23 cellular contexts compared by ENCODE assay signal in the genomic region with DNA sequence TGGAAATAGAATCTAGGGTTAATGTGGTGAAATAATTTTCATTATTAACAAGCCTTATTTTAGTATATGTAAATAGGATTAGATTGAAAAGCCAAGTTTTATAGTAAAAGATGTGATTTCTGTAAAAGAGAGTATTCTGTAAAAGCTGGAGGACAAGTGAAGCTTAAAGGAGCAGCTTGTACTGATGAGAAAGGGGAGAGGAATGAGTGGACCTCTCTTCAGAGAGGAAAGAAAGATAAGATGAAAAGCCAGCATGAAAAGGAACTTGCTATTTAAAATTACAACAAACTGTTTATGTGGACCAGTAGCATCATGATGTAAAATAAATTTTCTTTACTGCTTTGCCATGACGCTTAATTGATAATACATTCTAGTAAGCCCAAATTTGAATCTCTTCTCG. TPM values are rescaled to one million over a fixed set of nuclear protein-coding genes. Genes with fewer than 3 reads are reported as not detected.
DNase-seq lines count a peak whose midpoint lies in the region; ATAC-seq and TF ChIP-seq lines count a peak whose summit lies in the region.
"Had no signal": no experiment of that assay in that cellular context is flagged by ENCODE, and none has a peak within 500 bp of the region (broad histone marks: within the 10 kb centered on the region; RNA-seq: fewer than 3 reads in every experiment).

No MANE protein-coding gene starts in this region.

- peaks cover 6% of the 10 kb centered on the region for H3K36me3 Mint-ChIP-seq in Calu3 (ENCODE audit: insufficient read depth, unreplicated experiment)
- peaks cover 16% of the 10 kb centered on the region for H3K36me3 Mint-ChIP-seq in mesothelial cell of epicardium
- peaks cover 26% of the 10 kb centered on the region for H3K36me3 Mint-ChIP-seq in nephron progenitor cell (ENCODE audit: low read depth)
- H3K36me3 Mint-ChIP-seq in stimulated activated effector memory CD8-positive, alpha-beta T cell treated with anti-CD3 and anti-CD28 coated beads, Interleukin-12 subunit alpha, Interleukin-12 subunit beta, amount 100 ng/mL, for 72 hours = no peaks in the 10 kb centered on the region

- no peak for ATAC-seq in upper lobe of right lung
- no peak for ATAC-seq in stimulated activated effector memory CD8-positive, alpha-beta T cell treated with anti-CD3 and anti-CD28 coated beads, Interleukin-12 subunit alpha, Interleukin-12 subunit beta, amount 100 ng/mL, for 72 hours
- ATAC-seq: activated T-cell treated with anti-CD3 and anti-CD28 coated beads, Interleukin-2, amount 50 U/mL, for 72 hours; stimulated activated naive CD8-positive, alpha-beta T cell treated with anti-CD3 and anti-CD28 coated beads, Interleukin-15, amount 100 ng/mL, for 72 hours had no signal

- H3K4me1 Mint-ChIP-seq in Calu3 (ENCODE audit: low read depth, unreplicated experiment) (peaks cover 54% of the 10 kb centered on the region), mesothelial cell of epicardium (peaks cover 9% of the 10 kb centered on the region), nephron progenitor cell (peaks cover 4% of the 10 kb centered on the region)
- peaks cover 6% of the 10 kb centered on the region for H3K4me1 Mint-ChIP-seq in stimulated activated effector memory CD8-positive, alpha-beta T cell treated with anti-CD3 and anti-CD28 coated beads, Interleukin-12 subunit alpha, Interleukin-12 subunit beta, amount 100 ng/mL, for 72 hours
- H3K4me1 Mint-ChIP-seq: brain; immature natural killer cell; neural crest cell; stimulated activated naive CD8-positive, alpha-beta T cell treated with anti-CD3 and anti-CD28 coated beads, Interleukin-15, amount 100 ng/mL, for 72 hours had no signal

- H3K9me3 Mint-ChIP-seq in Calu3 (ENCODE audit: low read depth, unreplicated experiment) = peaks cover 3% of the 10 kb centered on the region
- peaks cover 15% of the 10 kb centered on the region for H3K9me3 Mint-ChIP-seq in mesothelial cell of epicardium
- peaks cover 27% of the 10 kb centered on the region for H3K9me3 Mint-ChIP-seq in nephron progenitor cell
- H3K9me3 Mint-ChIP-seq in stimulated activated effector memory CD8-positive, alpha-beta T cell treated with anti-CD3 and anti-CD28 coated beads, Interleukin-12 subunit alpha, Interleukin-12 subunit beta, amount 100 ng/mL, for 72 hours = no peaks in the 10 kb centered on the region

- H3K27me3 ChIP-seq in MG63 (no peaks in the 10 kb centered on the region), upper lobe of right lung (no peaks in the 10 kb centered on the region), tibial nerve (no peaks in the 10 kb centered on the region)
- H3K27me3 ChIP-seq: right atrium auricular region had no signal

- in situ Hi-C loops in astrocyte of the spinal cord (cut with HindIII; ENCODE audit: low sequenced_read_pairs) = no loop called here

- no TSS peak for BruUV-seq in Calu3 (replicated peaks; lab: Mats Ljungman, UMichigan)

- no peak overlapping the region for H3K27ac ChIP-seq in upper lobe of right lung
- no peak overlapping the region for H3K27ac ChIP-seq in tibial nerve
- H3K27ac ChIP-seq: KMS-11, right atrium auricular region, RWPE1 had no signal

- H3K9me3 ChIP-seq in MG63 (peaks cover 3% of the 10 kb centered on the region), upper lobe of right lung (no peaks in the 10 kb centered on the region), tibial nerve (peaks cover 0 to 7% (median 0%) of the 10 kb centered on the region in 4 donors)
- H3K9me3 ChIP-seq: right atrium auricular region had no signal

- TF ChIP-seq POLR2A in tibial nerve (IDR thresholded peaks at IDR 0.05) = no peak

- H3K4me3 Mint-ChIP-seq in Calu3 (ENCODE audit: low read depth, unreplicated experiment) (no peak overlapping the region), mesothelial cell of epicardium (no peak overlapping the region), nephron progenitor cell (no peak overlapping the region)
- H3K4me3 Mint-ChIP-seq in stimulated activated effector memory CD8-positive, alpha-beta T cell treated with anti-CD3 and anti-CD28 coated beads, Interleukin-12 subunit alpha, Interleukin-12 subunit beta, amount 100 ng/mL, for 72 hours = no peak overlapping the region
- H3K4me3 Mint-ChIP-seq: activated T-cell treated with anti-CD3 and anti-CD28 coated beads, Interleukin-2, amount 50 U/mL, for 72 hours; brain; CD8-positive, alpha-beta memory T cell; immature natural killer cell; neural crest cell; stimulated activated naive CD8-positive, alpha-beta T cell treated with anti-CD3 and anti-CD28 coated beads, Interleukin-15, amount 100 ng/mL, for 72 hours had no signal

- CTCF ChIA-PET in Calu3 (lab: Charles Lee) = no interaction called here

- intact Hi-C loops in Calu3 (cut with micrococcal nuclease; ENCODE audit: unreplicated experiment) (no loop called here), upper lobe of right lung (cut with DNase I) (no loop called here)

- peak overlapping the region; percentile 79 for H3K27ac Mint-ChIP-seq in Calu3 (ENCODE audit: unreplicated experiment)
- peak overlapping the region; percentile 19 for H3K27ac Mint-ChIP-seq in mesothelial cell of epicardium
- H3K27ac Mint-ChIP-seq in nephron progenitor cell = no peak overlapping the region
- H3K27ac Mint-ChIP-seq in stimulated activated effector memory CD8-positive, alpha-beta T cell treated with anti-CD3 and anti-CD28 coated beads, Interleukin-12 subunit alpha, Interleukin-12 subunit beta, amount 100 ng/mL, for 72 hours = no peak overlapping the region
- H3K27ac Mint-ChIP-seq: activated T-cell treated with anti-CD3 and anti-CD28 coated beads, Interleukin-2, amount 50 U/mL, for 72 hours; brain; CD8-positive, alpha-beta memory T cell; immature natural killer cell; stimulated activated naive CD8-positive, alpha-beta T cell treated with anti-CD3 and anti-CD28 coated beads, Interleukin-15, amount 100 ng/mL, for 72 hours had no signal

- TF ChIP-seq EP300 in tibial nerve (IDR thresholded peaks at IDR 0.05) = no peak

- H3K4me1 ChIP-seq in upper lobe of right lung = peaks cover 6% of the 10 kb centered on the region
- peaks cover 0 to 7% (median 0%) of the 10 kb centered on the region in 4 donors for H3K4me1 ChIP-seq in tibial nerve
- H3K4me1 ChIP-seq: right atrium auricular region had no signal

- H3K4me3 ChIP-seq in MG63 (peak overlapping the region; percentile 15; the same call in 1 of the 2 replicates), astrocyte of the spinal cord (ENCODE audit: low read depth, low read length) (no peak overlapping the region), upper lobe of right lung (no peak overlapping the region), tibial nerve (no peak overlapping the region)
- H3K4me3 ChIP-seq: GM12878, right atrium auricular region had no signal

- TF ChIP-seq CTCF in Calu3 (IDR thresholded peaks at IDR 0.05; ENCODE audit: unreplicated experiment) (no peak), astrocyte of the spinal cord (IDR thresholded peaks at IDR 0.05; ENCODE audit: low read depth, low read length) (no peak), mesothelial cell of epicardium (IDR thresholded peaks at IDR 0.05; ENCODE audit: unreplicated experiment) (no peak), nephron progenitor cell (IDR thresholded peaks at IDR 0.05) (no peak), upper lobe of right lung (IDR thresholded peaks at IDR 0.05) (no peak), tibial nerve (IDR thresholded peaks at IDR 0.05) (no peak)

- H3K36me3 ChIP-seq in MG63 = peaks cover 5% of the 10 kb centered on the region; the same call in 1 of the 2 replicates
- H3K36me3 ChIP-seq in upper lobe of right lung = no peaks in the 10 kb centered on the region
- H3K36me3 ChIP-seq in tibial nerve = no peaks in the 10 kb centered on the region
- H3K36me3 ChIP-seq: right atrium auricular region had no signal

- H3K27me3 Mint-ChIP-seq in Calu3 (ENCODE audit: unreplicated experiment) (no peaks in the 10 kb centered on the region), mesothelial cell of epicardium (ENCODE audit: low read depth) (no peaks in the 10 kb centered on the region), nephron progenitor cell (ENCODE audit: low read depth, poor library complexity) (no peaks in the 10 kb centered on the region)
- H3K27me3 Mint-ChIP-seq: brain; stimulated activated naive CD8-positive, alpha-beta T cell treated with anti-CD3 and anti-CD28 coated beads, Interleukin-15, amount 100 ng/mL, for 72 hours had no signal

- DNase-seq in Calu3 (no peak), MG63 (no peak), astrocyte of the spinal cord (ENCODE audit: low read depth, low spot score) (peak; percentile 36), mesothelial cell of epicardium (ENCODE audit: low spot score in 2 of 2, unreplicated experiment in 2 of 2) (no peak), nephron progenitor cell (no peak), upper lobe of right lung (no peak), tibial nerve (ENCODE audit: low spot score in 2 of 2) (no peak)
- no peak for DNase-seq in stimulated activated effector memory CD8-positive, alpha-beta T cell treated with anti-CD3 and anti-CD28 coated beads, Interleukin-12 subunit alpha, Interleukin-12 subunit beta, amount 100 ng/mL, for 72 hours (ENCODE audit: low spot score in 2 of 2)
- DNase-seq: activated T-cell treated with anti-CD3 and anti-CD28 coated beads, Interleukin-2, amount 50 U/mL, for 72 hours; CD8-positive, alpha-beta memory T cell; DMS 273 treated with DMSO at 0.1 percent for 48 hours; immature natural killer cell; mammary epithelial cell; NCI-H1436; NCI-H2107; stimulated activated CD4-positive, alpha-beta T cell treated with anti-CD3 and anti-CD28 coated beads, Interleukin-1b, Interleukin-23, amount 100 ng/mL, for 48 hours; stimulated activated naive CD8-positive, alpha-beta T cell treated with anti-CD3 and anti-CD28 coated beads, Interleukin-15, amount 100 ng/mL, for 72 hours had no signal

- whole genome bisulfite sequencing in tibial nerve, 2 donors = 91 to 98% methylated on average over 2 of the region's 2 CpGs

RNA-seq across cellular contexts. Expression of a gene that starts 18.5 kb away (rescaled TPM):
- total RNA-seq in Calu3 (2022) (146 and 166 TPM in 2 replicates), mesothelial cell of epicardium (87.1 to 93.1 TPM (median 90.3 TPM) in 3 replicates), upper lobe of right lung (202 TPM), tibial nerve (10 to 100 TPM; 23.9 to 45.2 (median 40.5) TPM)
- 36.9 and 44.5 TPM in 2 replicates for total RNA-seq in MG63 (2014; rRNA removed; shearing (Covaris generic); ENCODE audit: low replicate concordance)

Comparison
In these comparisons a context has a peak if more than half of its experiments do, and no peak if none do; other contexts are left out.
1. H3K27ac Mint-ChIP-seq: peak in Calu3 (single experiment) and mesothelial cell of epicardium (single experiment); none in nephron progenitor cell (single experiment) and stimulated activated effector memory CD8-positive, alpha-beta T cell treated with anti-CD3 and anti-CD28 coated beads, Interleukin-12 subunit alpha, Interleukin-12 subunit beta, amount 100 ng/mL, for 72 hours (single experiment).